In genomic region chr12:123498126-123498825, GRCh38 we compare ENCODE assay signal across 14 cellular contexts.
"Had no signal": no experiment of that assay in that cellular context is flagged by ENCODE, and none has a peak within 500 bp of the region (broad histone marks: within the 10 kb centered on the region; RNA-seq: fewer than 3 reads in every experiment).

No MANE protein-coding gene starts in this region.

- H3K27me3 Mint-ChIP-seq: naive thymus-derived CD4-positive, alpha-beta T cell had no signal

- H3K4me3 Mint-ChIP-seq: dendritic cell treated with granulocyte-macrophage colony-stimulating factor and Interleukin-4, amounts not matched to agents 40 ng/mL and 50 ng/mL, for 4 days had no signal

- H3K27ac ChIP-seq: brain microvascular endothelial cell, esophagus muscularis mucosa, lower lobe of right lung, stomach, thoracic aorta had no signal

- ATAC-seq: activated naive CD4-positive, alpha-beta T cell treated with anti-CD3 and anti-CD28 coated beads, Interleukin-2, amount 50 U/mL, for 72 hours; left cardiac atrium; lower lobe of right lung; naive thymus-derived CD4-positive, alpha-beta T cell had no signal

- H3K9me3 ChIP-seq: esophagus muscularis mucosa, lower lobe of right lung, stomach, thoracic aorta had no signal

- H3K4me3 ChIP-seq: esophagus muscularis mucosa, lower lobe of right lung, stomach, thoracic aorta had no signal

- H3K27ac Mint-ChIP-seq: activated naive CD4-positive, alpha-beta T cell treated with anti-CD3 and anti-CD28 coated beads, Interleukin-2, amount 50 U/mL, for 72 hours; dendritic cell treated with granulocyte-macrophage colony-stimulating factor and Interleukin-4, amounts not matched to agents 40 ng/mL and 50 ng/mL, for 4 days; naive thymus-derived CD4-positive, alpha-beta T cell had no signal

- H3K36me3 Mint-ChIP-seq: activated naive CD4-positive, alpha-beta T cell treated with anti-CD3 and anti-CD28 coated beads, Interleukin-2, amount 50 U/mL, for 72 hours had no signal

- DNase-seq: activated CD4-positive, alpha-beta T cell treated with anti-CD3 and anti-CD28 coated beads for 48 hours; activated T-cell treated with anti-CD3 and anti-CD28 coated beads for 4 hours; brain microvascular endothelial cell; left cardiac atrium; lower lobe of right lung; naive thymus-derived CD4-positive, alpha-beta T cell; retina; stimulated activated CD4-positive, alpha-beta T cell treated with anti-CD3 and anti-CD28 coated beads, Interleukin-15, amount 100 ng/mL, for 24 hours; stimulated activated CD4-positive, alpha-beta T cell treated with anti-CD3 and anti-CD28 coated beads, Interleukin-4, amount 100 ng/mL, for 4 hours; stomach had no signal

- H3K9me3 Mint-ChIP-seq: activated naive CD4-positive, alpha-beta T cell treated with anti-CD3 and anti-CD28 coated beads, Interleukin-2, amount 50 U/mL, for 72 hours; dendritic cell treated with granulocyte-macrophage colony-stimulating factor and Interleukin-4, amounts not matched to agents 40 ng/mL and 50 ng/mL, for 4 days; naive thymus-derived CD4-positive, alpha-beta T cell had no signal

- H3K27me3 ChIP-seq: brain microvascular endothelial cell, esophagus muscularis mucosa, stomach had no signal

- H3K4me1 ChIP-seq: esophagus muscularis mucosa, lower lobe of right lung, stomach had no signal
